Comparison of ENCODE assay signal across 25 cellular contexts in the genomic region with DNA sequence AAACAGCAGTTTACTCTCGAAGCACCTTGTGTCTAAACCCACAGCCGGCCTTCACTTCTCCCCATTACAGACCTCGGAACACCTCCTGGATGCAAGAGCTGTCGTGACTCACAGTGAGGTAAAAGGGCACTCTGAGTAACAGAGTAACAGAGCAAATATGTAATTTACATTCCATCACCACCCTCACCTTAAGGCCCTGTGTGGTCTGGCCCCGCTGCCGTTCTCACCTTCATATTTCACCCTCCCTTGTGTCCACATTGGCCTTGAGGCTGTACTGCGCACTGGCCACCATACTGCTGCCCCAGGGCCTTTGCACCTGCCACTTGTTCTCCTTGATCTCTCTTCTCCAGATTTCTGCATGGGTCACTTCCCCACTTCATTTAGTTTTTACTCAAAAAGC. TPM values are rescaled to one million over a fixed set of nuclear protein-coding genes. Genes with fewer than 3 reads are reported as not detected.
DNase-seq lines count a peak whose midpoint lies in the region; FAIRE-seq and TF ChIP-seq lines count a peak whose summit lies in the region.
"Had no signal": no experiment of that assay in that cellular context is flagged by ENCODE, and none has a peak within 500 bp of the region (broad histone marks: within the 10 kb centered on the region; RNA-seq: fewer than 3 reads in every experiment).

No MANE protein-coding gene starts in this region.

- H3K27ac Mint-ChIP-seq in activated T-helper 2 cell treated with anti-CD3 and anti-CD28 coated beads, Interferon-gamma antibody, Interleukin-2, Interleukin-4, amounts not matched to agents 10 μg/mL and 5 μg/mL and 100 μg/mL, durations not matched to agents 14 hours and 24 hours and 36 hours: no peak overlapping the region
- H3K27ac Mint-ChIP-seq: activated CD8-positive, alpha-beta memory T cell treated with anti-CD3 and anti-CD28 coated beads, Interleukin-2, amount 10 ng/mL, durations not matched to agents 7 days and 5 days; activated naive CD8-positive, alpha-beta T cell treated with anti-CD3 and anti-CD28 coated beads, Interleukin-2, amount 50 U/mL, for 24 hours; dendritic cell treated with granulocyte-macrophage colony-stimulating factor and Interleukin-4, amounts not matched to agents 40 ng/mL and 50 ng/mL, for 4 days; naive thymus-derived CD4-positive, alpha-beta T cell had no signal

- intact Hi-C loops in activated T-helper 2 cell treated with anti-CD3 and anti-CD28 coated beads, Interferon-gamma antibody, Interleukin-2, Interleukin-4, amounts not matched to agents 10 μg/mL and 5 μg/mL and 100 μg/mL, durations not matched to agents 14 hours and 24 hours and 36 hours (cut with micrococcal nuclease): no loop called here

- peak; percentile 35 for DNase-seq in A172 (ENCODE audit: low spot score)
- no peak for DNase-seq in HTR-8/SVneo (ENCODE audit: insufficient read length, low spot score)
- peak; percentile 15 for DNase-seq in T1000 (lab: John Stamatoyannopoulos, UW)
- DNase-seq in iris pigment epithelial cell (ENCODE audit: low read depth): peak; percentile 22
- no peak for DNase-seq in NCI-H2227 (lab: John Stamatoyannopoulos, UW; ENCODE audit: unreplicated experiment)
- no peak for DNase-seq in activated T-helper 2 cell treated with anti-CD3 and anti-CD28 coated beads, Interferon-gamma antibody, Interleukin-2, Interleukin-4, amounts not matched to agents 10 μg/mL and 5 μg/mL and 100 μg/mL, durations not matched to agents 14 hours and 24 hours and 36 hours (ENCODE audit: low spot score)
- no peak for DNase-seq in activated T-cell treated with anti-CD3 and anti-CD28 coated beads, Interleukin-2, amount 50 U/mL, for 1 hour
- no peak for DNase-seq in GM13977 (ENCODE audit: low spot score)
- DNase-seq: activated CD4-positive, alpha-beta T cell treated with anti-CD3 and anti-CD28 coated beads for 48 hours; activated CD8-positive, alpha-beta memory T cell treated with anti-CD3 and anti-CD28 coated beads, Interleukin-2, amount 10 ng/mL, durations not matched to agents 7 days and 5 days; activated effector memory CD4-positive, alpha-beta T cell treated with Interleukin-2 at 50 U/mL for 16 hours; activated naive CD8-positive, alpha-beta T cell treated with anti-CD3 and anti-CD28 coated beads, Interleukin-2, amount 50 U/mL, for 24 hours; naive thymus-derived CD4-positive, alpha-beta T cell; NCI-H1105; NCI-H524 treated with DMSO at 0.1 percent for 48 hours; Right ventricle myocardium superior; substantia nigra; SW 1271; uterus had no signal

- H3K9me3 Mint-ChIP-seq in activated T-helper 2 cell treated with anti-CD3 and anti-CD28 coated beads, Interferon-gamma antibody, Interleukin-2, Interleukin-4, amounts not matched to agents 10 μg/mL and 5 μg/mL and 100 μg/mL, durations not matched to agents 14 hours and 24 hours and 36 hours: no peaks in the 10 kb centered on the region

- TF ChIP-seq CTCF in GM13977 (IDR thresholded peaks at IDR 0.05; ENCODE audit: extremely low read depth, insufficient read depth, missing control alignments): no peak

- no peak overlapping the region for H3K4me3 Mint-ChIP-seq in activated T-helper 2 cell treated with anti-CD3 and anti-CD28 coated beads, Interferon-gamma antibody, Interleukin-2, Interleukin-4, amounts not matched to agents 10 μg/mL and 5 μg/mL and 100 μg/mL, durations not matched to agents 14 hours and 24 hours and 36 hours (ENCODE audit: low read depth)
- H3K4me3 Mint-ChIP-seq: activated CD8-positive, alpha-beta memory T cell treated with anti-CD3 and anti-CD28 coated beads, Interleukin-2, amount 10 ng/mL, durations not matched to agents 7 days and 5 days; activated naive CD8-positive, alpha-beta T cell treated with anti-CD3 and anti-CD28 coated beads, Interleukin-2, amount 50 U/mL, for 24 hours; dendritic cell treated with granulocyte-macrophage colony-stimulating factor and Interleukin-4, amounts not matched to agents 40 ng/mL and 50 ng/mL, for 4 days; naive thymus-derived CD4-positive, alpha-beta T cell had no signal

- H3K4me1 Mint-ChIP-seq in activated T-helper 2 cell treated with anti-CD3 and anti-CD28 coated beads, Interferon-gamma antibody, Interleukin-2, Interleukin-4, amounts not matched to agents 10 μg/mL and 5 μg/mL and 100 μg/mL, durations not matched to agents 14 hours and 24 hours and 36 hours (ENCODE audit: low read depth): no peaks in the 10 kb centered on the region
- H3K4me1 Mint-ChIP-seq: activated CD8-positive, alpha-beta memory T cell treated with anti-CD3 and anti-CD28 coated beads, Interleukin-2, amount 10 ng/mL, durations not matched to agents 7 days and 5 days; activated naive CD8-positive, alpha-beta T cell treated with anti-CD3 and anti-CD28 coated beads, Interleukin-2, amount 50 U/mL, for 24 hours; naive thymus-derived CD4-positive, alpha-beta T cell had no signal

- in situ Hi-C loops in GM13977 (cut with MboI; ENCODE audit: low pct_unique_long_range_greater_than_20kb, low sequenced_read_pairs, unreplicated experiment): no loop called here

- H3K36me3 Mint-ChIP-seq in activated T-helper 2 cell treated with anti-CD3 and anti-CD28 coated beads, Interferon-gamma antibody, Interleukin-2, Interleukin-4, amounts not matched to agents 10 μg/mL and 5 μg/mL and 100 μg/mL, durations not matched to agents 14 hours and 24 hours and 36 hours (ENCODE audit: low read depth): no peaks in the 10 kb centered on the region
- H3K36me3 Mint-ChIP-seq: activated CD8-positive, alpha-beta memory T cell treated with anti-CD3 and anti-CD28 coated beads, Interleukin-2, amount 10 ng/mL, durations not matched to agents 7 days and 5 days had no signal

- peak; percentile 36 for FAIRE-seq in HTR-8/SVneo (lab: Jason Lieb, UNC)
- FAIRE-seq: A204.1, TTC549 had no signal

- H3K27me3 Mint-ChIP-seq in activated T-helper 2 cell treated with anti-CD3 and anti-CD28 coated beads, Interferon-gamma antibody, Interleukin-2, Interleukin-4, amounts not matched to agents 10 μg/mL and 5 μg/mL and 100 μg/mL, durations not matched to agents 14 hours and 24 hours and 36 hours (ENCODE audit: low read depth): peaks cover 16% of the 10 kb centered on the region

RNA-seq across cellular contexts. Expression of a gene that starts 12.6 kb away (rescaled TPM):
- total RNA-seq in A172 (2014; rRNA removed; shearing (Covaris generic)): not detected in 2 replicates
- total RNA-seq in activated T-helper 2 cell treated with anti-CD3 and anti-CD28 coated beads, Interferon-gamma antibody, Interleukin-2, Interleukin-4, amounts not matched to agents 10 μg/mL and 5 μg/mL and 100 μg/mL, durations not matched to agents 14 hours and 24 hours and 36 hours: not detected in 2 replicates
- total RNA-seq: activated CD8-positive, alpha-beta memory T cell treated with anti-CD3 and anti-CD28 coated beads, Interleukin-2, amount 10 ng/mL, durations not matched to agents 7 days and 5 days; fibroblast of villous mesenchyme; naive thymus-derived CD4-positive, alpha-beta T cell; osteoblast; uterus had no signal

RNA-seq across cellular contexts. Expression of a gene that starts 21.9 kb away (rescaled TPM):
- total RNA-seq in A172 (2014; rRNA removed; shearing (Covaris generic)): not detected in 2 replicates
- total RNA-seq in activated T-helper 2 cell treated with anti-CD3 and anti-CD28 coated beads, Interferon-gamma antibody, Interleukin-2, Interleukin-4, amounts not matched to agents 10 μg/mL and 5 μg/mL and 100 μg/mL, durations not matched to agents 14 hours and 24 hours and 36 hours: not detected in 2 replicates
- total RNA-seq: activated CD8-positive, alpha-beta memory T cell treated with anti-CD3 and anti-CD28 coated beads, Interleukin-2, amount 10 ng/mL, durations not matched to agents 7 days and 5 days; fibroblast of villous mesenchyme; naive thymus-derived CD4-positive, alpha-beta T cell had no signal

RNA-seq across cellular contexts. Expression of a gene that starts 33.2 kb away (rescaled TPM):
- total RNA-seq in A172 (2014; rRNA removed; shearing (Covaris generic)): not detected in 2 replicates
- total RNA-seq in activated T-helper 2 cell treated with anti-CD3 and anti-CD28 coated beads, Interferon-gamma antibody, Interleukin-2, Interleukin-4, amounts not matched to agents 10 μg/mL and 5 μg/mL and 100 μg/mL, durations not matched to agents 14 hours and 24 hours and 36 hours: not detected in 2 replicates
- total RNA-seq: activated CD8-positive, alpha-beta memory T cell treated with anti-CD3 and anti-CD28 coated beads, Interleukin-2, amount 10 ng/mL, durations not matched to agents 7 days and 5 days; fibroblast of villous mesenchyme; naive thymus-derived CD4-positive, alpha-beta T cell; osteoblast; right atrium auricular region; Right ventricle myocardium superior; uterus had no signal

Comparison
In these comparisons a context has a peak if more than half of its experiments do, and no peak if none do; other contexts are left out.
1. DNase-seq: peak in A172 (single experiment), T1000 (single experiment) and iris pigment epithelial cell (single experiment); none in HTR-8/SVneo (single experiment), NCI-H2227 (single experiment), activated T-helper 2 cell treated with anti-CD3 and anti-CD28 coated beads, Interferon-gamma antibody, Interleukin-2, Interleukin-4, amounts not matched to agents 10 μg/mL and 5 μg/mL and 100 μg/mL, durations not matched to agents 14 hours and 24 hours and 36 hours (single experiment), activated T-cell treated with anti-CD3 and anti-CD28 coated beads, Interleukin-2, amount 50 U/mL, for 1 hour (single experiment) and GM13977 (single experiment).